In the genomic region with DNA sequence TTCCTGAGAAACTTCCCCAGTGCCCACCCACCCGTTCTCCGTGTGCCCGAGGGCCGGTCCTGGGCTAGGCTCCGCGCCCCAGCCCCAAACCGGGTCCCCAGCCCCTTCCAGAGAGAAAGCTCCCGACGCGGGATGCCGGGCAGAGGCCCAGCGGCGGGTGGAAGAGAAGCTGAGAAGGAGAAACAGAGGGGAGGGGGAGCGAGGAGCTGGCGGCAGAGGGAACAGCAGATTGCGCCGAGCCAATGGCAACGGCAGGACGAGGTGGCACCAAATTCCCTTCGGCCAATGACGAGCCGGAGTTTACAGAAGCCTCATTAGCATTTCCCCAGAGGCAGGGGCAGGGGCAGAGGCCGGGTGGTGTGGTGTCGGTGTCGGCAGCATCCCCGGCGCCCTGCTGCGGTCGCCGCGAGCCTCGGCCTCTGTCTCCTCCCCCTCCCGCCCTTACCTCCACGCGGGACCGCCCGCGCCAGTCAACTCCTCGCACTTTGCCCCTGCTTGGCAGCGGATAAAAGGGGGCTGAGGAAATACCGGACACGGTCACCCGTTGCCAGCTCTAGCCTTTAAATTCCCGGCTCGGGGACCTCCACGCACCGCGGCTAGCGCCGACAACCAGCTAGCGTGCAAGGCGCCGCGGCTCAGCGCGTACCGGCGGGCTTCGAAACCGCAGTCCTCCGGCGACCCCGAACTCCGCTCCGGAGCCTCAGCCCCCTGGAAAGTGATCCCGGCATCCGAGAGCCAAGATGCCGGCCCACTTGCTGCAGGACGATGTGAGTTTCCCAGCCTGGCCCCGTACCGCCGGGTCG, we compare ENCODE assay signal across 8 cellular contexts. TPM values are rescaled to one million over a fixed set of nuclear protein-coding genes. Genes with fewer than 3 reads are reported as not detected.
DNase-seq lines count a peak whose midpoint lies in the region; ATAC-seq and TF ChIP-seq lines count a peak whose summit lies in the region.

Gene SCD, plus strand, starts transcription at position 469 of the 803 bp plus-strand sequence. Its CDS starts 272 bp downstream, at position 741.

- TF ChIP-seq CTCF in CD14-positive monocyte (IDR thresholded peaks at IDR 0.05) = no peak
- no peak for TF ChIP-seq CTCF in liver (IDR thresholded peaks at IDR 0.05; ENCODE audit: low read depth, low read length, missing input control)

- peak within 1 kb of the TSS; percentile 80 to 87 for H3K27ac ChIP-seq in liver (ENCODE audit: low read depth in 1 of 2, low read length in 2 of 2)

- peaks cover 39 to 54% (median 42%) of the 10 kb centered on the region in 3 donors for H3K27me3 Mint-ChIP-seq in CD14-positive monocyte (ENCODE audit: low read depth in 3 of 3)

- TF ChIP-seq RAD21 in liver (IDR thresholded peaks at IDR 0.05) = peak in 1 of 2 donors; percentile 52

- intact Hi-C loops in CD14-positive monocyte (cut with micrococcal nuclease) = loop anchor here in 1 of 2 donors (2.0 to 5.0 kb wide), 2 partner anchors 24 to 35 kb away; no protein-coding TSS in a partner anchor

- ATAC-seq in GM19438 (IDR thresholded peaks at IDR 0.05; ENCODE audit: low read depth, unreplicated experiment) (peak; percentile 88), HG03571 (IDR thresholded peaks at IDR 0.05; ENCODE audit: unreplicated experiment) (peak; percentile 87)

- under 1% methylated on average over 73 of the region's 73 CpGs for WGBS in liver

- peaks cover 0 to 7% (median 4%) of the 10 kb centered on the region in 4 donors for H3K36me3 ChIP-seq in liver (ENCODE audit: control insufficient read depth in 4 of 4, insufficient read depth in 3 of 4, low read depth in 1 of 4, low read length in 3 of 4)

- peaks cover 21 to 63% (median 45%) of the 10 kb centered on the region in 4 donors for H3K4me1 ChIP-seq in liver (ENCODE audit: control insufficient read depth in 4 of 4, insufficient read depth in 4 of 4, low read length in 3 of 4)

- DNase-seq in CD14-positive monocyte (ENCODE audit: low spot score) (peak; percentile 90), NCI-H774 (lab: John Stamatoyannopoulos, UW) (peak; percentile 78), dermis microvascular lymphatic vessel endothelial cell (ENCODE audit: low read depth in 2 of 2) (peak; percentile 76 to 95)
- peak; percentile 64 to 69 for DNase-seq in activated CD4-positive, alpha-beta T cell treated with anti-CD3 and anti-CD28 coated beads, Interleukin-2, amount 50 U/mL, for 4 hours
- DNase-seq in stimulated activated CD4-positive, alpha-beta T cell treated with anti-CD3 and anti-CD28 coated beads, Interleukin-4, amount 100 ng/mL, for 1 hour = peak; percentile 75

- H3K9me3 ChIP-seq in liver (ENCODE audit: control insufficient read depth in 4 of 4, low read length in 3 of 4) = no peaks in the 10 kb centered on the region

- peaks cover 0 to 15% (median 4%) of the 10 kb centered on the region in 7 donors for H3K9me3 Mint-ChIP-seq in CD14-positive monocyte

- peaks cover 22% of the 10 kb centered on the region for H3K4me1 Mint-ChIP-seq in CD14-positive monocyte

- H3K36me3 Mint-ChIP-seq in CD14-positive monocyte = peaks cover 9 to 21% of the 10 kb centered on the region in 2 donors

- peak within 1 kb of the TSS; percentile 93 to 96 for H3K4me3 Mint-ChIP-seq in CD14-positive monocyte

- H3K4me3 ChIP-seq in liver (ENCODE audit: low read depth in 1 of 3, low read length in 3 of 3) = peak within 1 kb of the TSS; percentile 52 to 78 (median 74)

- peak within 1 kb of the TSS in 3 of 7 donors; percentile 26 to 69 (median 49) for H3K27ac Mint-ChIP-seq in CD14-positive monocyte

- no peaks in the 10 kb centered on the region for H3K27me3 ChIP-seq in liver (ENCODE audit: control insufficient read depth in 4 of 4, insufficient read depth in 4 of 4, low read length in 3 of 4)

- peak within 1 kb of the TSS; percentile 80 to 91 for H3K9ac ChIP-seq in liver (ENCODE audit: low read depth in 1 of 2, low read length in 2 of 2)

TF ChIP-seq in liver, 16 proteins besides CTCF, POLR2A, EP300 and RAD21:
- TF ChIP-seq NR2F2 (IDR thresholded peaks at IDR 0.05) (no peak), JUND (IDR thresholded peaks at IDR 0.05) (peak; percentile 10 to 15), HNF4G (IDR thresholded peaks at IDR 0.05) (peak; percentile 56), TAF1 (conservative IDR thresholded peaks at IDR 0.05) (peak; percentile 36), REST (IDR thresholded peaks at IDR 0.05) (no peak), RXRA (IDR thresholded peaks at IDR 0.05) (peak; percentile 67 to 77), GABPA (IDR thresholded peaks at IDR 0.05 in 1 of 2, conservative IDR thresholded peaks at IDR 0.05 in 1 of 2) (peak in 1 of 2 donors; percentile 11), SP1 (IDR thresholded peaks at IDR 0.05) (peak; percentile 81), EGR1 (IDR thresholded peaks at IDR 0.05; ENCODE audit: low read depth in 2 of 2) (no peak), FOXA1 (IDR thresholded peaks at IDR 0.05) (no peak), YY1 (IDR thresholded peaks at IDR 0.05) (no peak), HNF4A (conservative IDR thresholded peaks at IDR 0.05) (peak; percentile 68 to 79), FOXA2 (IDR thresholded peaks at IDR 0.05) (peak; percentile 6)
- TF ChIP-seq, protein P1, sequence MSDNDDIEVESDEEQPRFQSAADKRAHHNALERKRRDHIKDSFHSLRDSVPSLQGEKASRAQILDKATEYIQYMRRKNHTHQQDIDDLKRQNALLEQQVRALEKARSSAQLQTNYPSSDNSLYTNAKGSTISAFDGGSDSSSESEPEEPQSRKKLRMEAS (IDR thresholded peaks at IDR 0.05) = peak; percentile 41
- TF ChIP-seq, protein P2, sequence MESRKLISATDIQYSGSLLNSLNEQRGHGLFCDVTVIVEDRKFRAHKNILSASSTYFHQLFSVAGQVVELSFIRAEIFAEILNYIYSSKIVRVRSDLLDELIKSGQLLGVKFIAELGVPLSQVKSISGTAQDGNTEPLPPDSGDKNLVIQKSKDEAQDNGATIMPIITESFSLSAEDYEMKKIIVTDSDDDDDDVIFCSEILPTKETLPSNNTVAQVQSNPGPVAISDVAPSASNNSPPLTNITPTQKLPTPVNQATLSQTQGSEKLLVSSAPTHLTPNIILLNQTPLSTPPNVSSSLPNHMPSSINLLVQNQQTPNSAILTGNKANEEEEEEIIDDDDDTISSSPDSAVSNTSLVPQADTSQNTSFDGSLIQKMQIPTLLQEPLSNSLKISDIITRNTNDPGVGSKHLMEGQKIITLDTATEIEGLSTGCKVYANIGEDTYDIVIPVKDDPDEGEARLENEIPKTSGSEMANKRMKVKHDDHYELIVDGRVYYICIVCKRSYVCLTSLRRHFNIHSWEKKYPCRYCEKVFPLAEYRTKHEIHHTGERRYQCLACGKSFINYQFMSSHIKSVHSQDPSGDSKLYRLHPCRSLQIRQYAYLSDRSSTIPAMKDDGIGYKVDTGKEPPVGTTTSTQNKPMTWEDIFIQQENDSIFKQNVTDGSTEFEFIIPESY (IDR thresholded peaks at IDR 0.05) = no peak
- TF ChIP-seq, protein P3, sequence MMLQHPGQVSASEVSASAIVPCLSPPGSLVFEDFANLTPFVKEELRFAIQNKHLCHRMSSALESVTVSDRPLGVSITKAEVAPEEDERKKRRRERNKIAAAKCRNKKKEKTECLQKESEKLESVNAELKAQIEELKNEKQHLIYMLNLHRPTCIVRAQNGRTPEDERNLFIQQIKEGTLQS (IDR thresholded peaks at IDR 0.05) = no peak
TF ChIP-seq in liver: peak in this region for 9.

RNA-seq across cellular contexts. Expression of gene SCD, which starts in this region (rescaled TPM):
- 1 to 10 TPM; 1.0 to 3.4 TPM for polyA plus RNA-seq in CD14-positive monocyte
- total RNA-seq in dermis microvascular lymphatic vessel endothelial cell = 41.2 and 104 TPM in 2 replicates
- 1,000 to 10,000 TPM in 1 of 2 donors, 100 to 1,000 TPM in 1; 130 to 1,255 TPM for total RNA-seq in liver
- polyA plus RNA-seq in liver = 100 to 1,000 TPM in 1 of 2 donors, 10 to 100 TPM in 1; 43.4 to 338 TPM

Comparison
In these comparisons a context has a peak if more than half of its experiments do, and no peak if none do; other contexts are left out.
1. Peak in every context shown above with its lines: DNase-seq, ATAC-seq, H3K4me3 ChIP-seq and H3K27ac ChIP-seq.
2. RNA of gene SCD (polyA plus RNA-seq): 43.4 to 338 TPM in liver; 1.0 to 3.4 TPM in CD14-positive monocyte; every median in the first group is over 10 times any median in the second.